ENCODE assay signal across 20 cellular contexts in the genomic region with DNA sequence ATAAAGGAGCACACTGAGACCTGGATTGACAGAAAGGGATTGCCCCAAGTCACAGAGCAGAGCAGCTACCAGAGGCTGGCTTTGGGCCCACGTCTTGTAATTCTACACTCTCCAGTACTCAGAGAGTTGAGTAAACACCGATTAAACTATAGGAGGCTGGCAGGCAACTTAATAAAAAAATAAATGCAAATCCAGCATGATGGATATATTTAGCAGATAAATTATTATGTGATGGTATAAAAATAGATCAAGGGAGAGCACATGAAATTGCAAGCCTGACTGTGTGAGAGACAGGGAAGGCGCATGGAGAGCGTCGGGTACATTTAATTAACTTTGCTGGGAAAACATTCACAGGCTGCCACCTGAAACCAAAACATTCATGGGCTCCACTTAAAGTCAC.
DNase-seq lines count a peak whose midpoint lies in the region; TF ChIP-seq lines count a peak whose summit lies in the region.
"Had no signal": no experiment of that assay in that cellular context is flagged by ENCODE, and none has a peak within 500 bp of the region (broad histone marks: within the 10 kb centered on the region; RNA-seq: fewer than 3 reads in every experiment).

No MANE protein-coding gene starts in this region.

- TF ChIP-seq POLR2A in prostate gland (IDR thresholded peaks at IDR 0.05) = no peak

- H3K4me1 ChIP-seq in adipocyte (ENCODE audit: control insufficient read depth, insufficient read depth, low read length) (peaks cover 2% of the 10 kb centered on the region), prostate gland (replicated peaks) (no peaks in the 10 kb centered on the region), MM.1S (ENCODE audit: low read length) (no peaks in the 10 kb centered on the region)

- no peak overlapping the region for H3K9ac ChIP-seq in adipocyte (ENCODE audit: low read length)
- no peak overlapping the region for H3K9ac ChIP-seq in MM.1S (ENCODE audit: low read length)
- H3K9ac ChIP-seq: GM23248, SK-N-SH had no signal

- H3K9me2 ChIP-seq in MM.1S (replicated peaks; ENCODE audit: insufficient read depth, low read length) = no peaks in the 10 kb centered on the region
- H3K9me2 ChIP-seq: SK-N-SH had no signal

- intact Hi-C loops in prostate gland (cut with DNase I) = no loop called here

- in situ Hi-C loops in KBM-7 (cut with MboI; ENCODE audit: low pct_unique_long_range_greater_than_20kb, low sequenced_read_pairs) = loop anchor here (25.0 kb wide), 1 partner anchor 380 kb away; no protein-coding TSS in a partner anchor

- DNase-seq in NCI-H2171 treated with DMSO at 0.1 percent for 48 hours (lab: John Stamatoyannopoulos, UW) (peak; percentile 53), NCI-H2171 (lab: John Stamatoyannopoulos, UW) (no peak), NCI-H1105 treated with DMSO at 0.1 percent for 48 hours (lab: John Stamatoyannopoulos, UW) (peak; percentile 86), adipocyte (ENCODE audit: low read depth) (peak; percentile 3), prostate gland (ENCODE audit: low spot score) (peak; percentile 41), KBM-7 (no peak), MM.1S (no peak)
- no peak for DNase-seq in activated effector memory CD4-positive, alpha-beta T cell treated with Interleukin-2 at 50 U/mL for 16 hours
- DNase-seq: activated CD4-positive, alpha-beta T cell treated with anti-CD3 and anti-CD28 coated beads, Interleukin-2, amount 10 ng/mL, durations not matched to agents 7 days and 5 days; AML-193; COR-L47; effector CD4-positive, alpha-beta T cell; foreskin melanocyte; GM23248; Kasumi-1; mesendoderm; NCI-H1048; SK-N-SH; stimulated activated CD8-positive, alpha-beta memory T cell treated with anti-CD3 and anti-CD28 coated beads, Interleukin-4, amount 100 ng/mL, for 48 hours; T-helper 2 cell had no signal

- 17% methylated on average over 5 of the region's 5 CpGs for WGBS in prostate gland

- no peak overlapping the region for H3K4me3 ChIP-seq in adipocyte (ENCODE audit: low read length)
- no peak overlapping the region for H3K4me3 ChIP-seq in prostate gland
- no peak overlapping the region for H3K4me3 ChIP-seq in MM.1S (ENCODE audit: low read length)
- H3K4me3 ChIP-seq: GM23248 had no signal

- H3K36me3 ChIP-seq in adipocyte (ENCODE audit: control insufficient read depth, insufficient read depth, low read length, severe bottlenecking) (no peaks in the 10 kb centered on the region), prostate gland (no peaks in the 10 kb centered on the region), MM.1S (replicated peaks; ENCODE audit: insufficient read depth, low read length) (no peaks in the 10 kb centered on the region)

- H3K4me2 ChIP-seq in MM.1S (ENCODE audit: low read depth, low read length) = no peak overlapping the region
- H3K4me2 ChIP-seq: SK-N-SH had no signal

- no peaks in the 10 kb centered on the region for H3F3A ChIP-seq in MM.1S (ENCODE audit: insufficient read depth, low read length)

- H3K79me2 ChIP-seq in MM.1S (ENCODE audit: low read length) = no peaks in the 10 kb centered on the region

- H3K27me3 ChIP-seq in adipocyte (replicated peaks; ENCODE audit: control insufficient read depth, insufficient read depth, low read length) (peaks cover 31% of the 10 kb centered on the region), prostate gland (replicated peaks; ENCODE audit: insufficient read depth) (no peaks in the 10 kb centered on the region), MM.1S (replicated peaks; ENCODE audit: insufficient read depth, low read length) (no peaks in the 10 kb centered on the region)

- no peaks in the 10 kb centered on the region for H4K20me1 ChIP-seq in MM.1S (ENCODE audit: insufficient read depth, low read length)

- TF ChIP-seq CTCF in prostate gland (IDR thresholded peaks at IDR 0.05) (no peak), MM.1S (IDR thresholded peaks at IDR 0.05; ENCODE audit: low read length) (no peak)

- H3K9me3 ChIP-seq in adipocyte (ENCODE audit: control insufficient read depth, low read length) (peaks cover 4% of the 10 kb centered on the region), prostate gland (no peaks in the 10 kb centered on the region), MM.1S (replicated peaks; ENCODE audit: insufficient read depth, low read length) (no peaks in the 10 kb centered on the region)
- H3K9me3 ChIP-seq: SK-N-SH had no signal

- H2AFZ ChIP-seq in MM.1S (ENCODE audit: low read length) = no peak overlapping the region
- H2AFZ ChIP-seq: GM23248 had no signal

- no peak overlapping the region for H3K27ac ChIP-seq in prostate gland
- H3K27ac ChIP-seq in MM.1S (ENCODE audit: low read length) = no peak overlapping the region
- H3K27ac ChIP-seq: GM23248 had no signal

Comparison
In these comparisons a context has a peak if more than half of its experiments do, and no peak if none do; other contexts are left out.
1. DNase-seq: peak in NCI-H2171 treated with DMSO at 0.1 percent for 48 hours (single experiment), NCI-H1105 treated with DMSO at 0.1 percent for 48 hours (single experiment), adipocyte (single experiment) and prostate gland (single experiment); none in NCI-H2171 (single experiment), KBM-7 (single experiment), activated effector memory CD4-positive, alpha-beta T cell treated with Interleukin-2 at 50 U/mL for 16 hours (single experiment) and MM.1S (single experiment).